In genomic region chr5:119070828-119071572, GRCh38 we compare ENCODE assay signal across 1 cellular context.
A peak's percentile ranks its signal among the peaks of the same experiment; 100 is the strongest.
TF ChIP-seq lines count a peak whose summit lies in the region.

Gene DMXL1 (plus strand): TSS chr5:119071087. CDS start chr5:119071570, 483 bp downstream.

TF ChIP-seq in WTC11, 78 proteins besides CTCF, POLR2A, EP300 and RAD21 (continued from another document):
- TF ChIP-seq ZNF423 (CRISPR knock-in tag; IDR thresholded peaks at IDR 0.05) = no peak
- TF ChIP-seq CBFB (CRISPR knock-in tag; IDR thresholded peaks at IDR 0.05; ENCODE audit: low read depth) = peak; percentile 50; the same call in 1 of the 2 replicates
- no peak for TF ChIP-seq IRF1 (CRISPR knock-in tag; IDR thresholded peaks at IDR 0.05)
- TF ChIP-seq ZNF232 (CRISPR knock-in tag; IDR thresholded peaks at IDR 0.05) = no peak
- TF ChIP-seq ETV6 (CRISPR knock-in tag; IDR thresholded peaks at IDR 0.05) = peak; percentile 59; the same call in 1 of the 2 replicates
- TF ChIP-seq ZBTB43 (CRISPR knock-in tag; IDR thresholded peaks at IDR 0.05) = no peak
- TF ChIP-seq ZNF425 (CRISPR knock-in tag; conservative IDR thresholded peaks at IDR 0.05) = no peak
- TF ChIP-seq ZNF396 (CRISPR knock-in tag; IDR thresholded peaks at IDR 0.05; ENCODE audit: borderline replicate concordance) = no peak
- TF ChIP-seq ZNF281 (CRISPR knock-in tag; IDR thresholded peaks at IDR 0.05) = no peak
- no peak for TF ChIP-seq SMAD4 (CRISPR knock-in tag; IDR thresholded peaks at IDR 0.05)
- TF ChIP-seq RORB (CRISPR knock-in tag; IDR thresholded peaks at IDR 0.05) = no peak
- 0 out of 2 replicates have a peak, but pooled peaks have one; percentile 42 for TF ChIP-seq E2F4 (CRISPR knock-in tag; IDR thresholded peaks at IDR 0.05; ENCODE audit: borderline replicate concordance, low read depth)
- no peak for TF ChIP-seq CREB1 (CRISPR knock-in tag; IDR thresholded peaks at IDR 0.05)
- no peak for TF ChIP-seq SMAD3 (CRISPR knock-in tag; IDR thresholded peaks at IDR 0.05; ENCODE audit: borderline replicate concordance)
- TF ChIP-seq MXD4 (CRISPR knock-in tag; IDR thresholded peaks at IDR 0.05; ENCODE audit: borderline replicate concordance) = no peak
- peak; percentile 62 for TF ChIP-seq FOXP1 (CRISPR knock-in tag; IDR thresholded peaks at IDR 0.05; ENCODE audit: borderline replicate concordance)
- no peak for TF ChIP-seq ZNF317 (CRISPR knock-in tag; IDR thresholded peaks at IDR 0.05; ENCODE audit: borderline replicate concordance, low read depth)
- peak; percentile 43 for TF ChIP-seq USF2 (CRISPR knock-in tag; IDR thresholded peaks at IDR 0.05)
- TF ChIP-seq SP1 (CRISPR knock-in tag; conservative IDR thresholded peaks at IDR 0.05) = peak; percentile 85
- no peak for TF ChIP-seq NR2C2 (CRISPR knock-in tag; IDR thresholded peaks at IDR 0.05)
- TF ChIP-seq GTF2I (CRISPR knock-in tag; conservative IDR thresholded peaks at IDR 0.05) = no peak
- TF ChIP-seq EMX1 (CRISPR knock-in tag; IDR thresholded peaks at IDR 0.05) = no peak
- TF ChIP-seq MYBL2 (CRISPR knock-in tag; IDR thresholded peaks at IDR 0.05) = no peak; the same call in 1 of the 2 replicates
- peak; percentile 55; the same call in 1 of the 2 replicates for TF ChIP-seq HMGXB4 (CRISPR knock-in tag; IDR thresholded peaks at IDR 0.05)
- peak; percentile 73; the same call in 1 of the 2 replicates for TF ChIP-seq ARID4B (CRISPR knock-in tag; IDR thresholded peaks at IDR 0.05; ENCODE audit: borderline replicate concordance)
- no peak for TF ChIP-seq ATF3 (CRISPR knock-in tag; conservative IDR thresholded peaks at IDR 0.05)
